In genomic region chr20:44182135-44182765, GRCh38 we compare ENCODE assay signal across 18 cellular contexts. TPM values are rescaled to one million over a fixed set of nuclear protein-coding genes. Genes with fewer than 3 reads are reported as not detected.
DNase-seq lines count a peak whose midpoint lies in the region; ATAC-seq and TF ChIP-seq lines count a peak whose summit lies in the region.
"Had no signal": no experiment of that assay in that cellular context is flagged by ENCODE, and none has a peak within 500 bp of the region (broad histone marks: within the 10 kb centered on the region; RNA-seq: fewer than 3 reads in every experiment).

No MANE protein-coding gene starts in this region.

- H3K14ac ChIP-seq in mesenchymal stem cell (ENCODE audit: low read length in 2 of 2) = no peak overlapping the region

- H2BK5ac ChIP-seq in mesenchymal stem cell (ENCODE audit: low read depth, low read length, poor library complexity, severe bottlenecking) = no peak overlapping the region

- H4K91ac ChIP-seq in mesenchymal stem cell (ENCODE audit: low read length) = no peak overlapping the region

- no peak for ATAC-seq in heart left ventricle
- ATAC-seq in left ventricle myocardium superior = no peak

- 32 to 39% (median 36%) methylated on average over 12 to 13 of the region's 13 CpGs for WGBS in heart left ventricle, 4 donors
- WGBS in esophagus squamous epithelium, 2 donors = 43 to 49% methylated on average over 11 to 12 of the region's 13 CpGs
- 38% methylated on average over 13 of the region's 13 CpGs for WGBS in prostate gland
- WGBS in mesenchymal stem cell = 58% methylated on average over 10 of the region's 13 CpGs

- TF ChIP-seq POLR2A in heart left ventricle (IDR thresholded peaks at IDR 0.05) (no peak), esophagus squamous epithelium (IDR thresholded peaks at IDR 0.05) (no peak), prostate gland (IDR thresholded peaks at IDR 0.05) (no peak), vagina (IDR thresholded peaks at IDR 0.05) (no peak)

- no peak overlapping the region for H2BK12ac ChIP-seq in mesenchymal stem cell (ENCODE audit: low read length in 2 of 2)

- no peak for TF ChIP-seq CTCF in heart left ventricle (IDR thresholded peaks at IDR 0.05)
- no peak for TF ChIP-seq CTCF in esophagus squamous epithelium (IDR thresholded peaks at IDR 0.05)
- TF ChIP-seq CTCF in prostate gland (IDR thresholded peaks at IDR 0.05) = no peak
- TF ChIP-seq CTCF in vagina (IDR thresholded peaks at IDR 0.05) = no peak

- H2AFZ ChIP-seq in mesenchymal stem cell (ENCODE audit: low read depth, low read length) = no peak overlapping the region

- no peak overlapping the region for H2BK120ac ChIP-seq in mesenchymal stem cell (ENCODE audit: low read depth, low read length)

- H3K4ac ChIP-seq in mesenchymal stem cell (ENCODE audit: low read depth in 1 of 2, low read length in 2 of 2) = no peak overlapping the region

- no peak overlapping the region for H3K18ac ChIP-seq in mesenchymal stem cell (ENCODE audit: low read depth in 1 of 2, low read length in 2 of 2)

- H3K27ac ChIP-seq in heart left ventricle = peak overlapping the region; percentile 64 to 97 (median 88)
- H3K27ac ChIP-seq in esophagus squamous epithelium = peak overlapping the region in 3 of 4 donors; percentile 73 to 87 (median 79)
- peak overlapping the region; percentile 18 to 30 for H3K27ac ChIP-seq in prostate gland
- peak overlapping the region; percentile 31 for H3K27ac ChIP-seq in vagina
- H3K27ac ChIP-seq in mesenchymal stem cell (ENCODE audit: low read length, poor library complexity, severe bottlenecking) = no peak overlapping the region
- H3K27ac ChIP-seq: KMS-11, ovary had no signal

- no peak overlapping the region for H2AK5ac ChIP-seq in mesenchymal stem cell (ENCODE audit: low read length, severe bottlenecking)

- intact Hi-C loops in heart left ventricle (cut with DNase I) (loop anchor here in 4 of 10 donors (5.0 kb wide), 2 partner anchors 40 to 45 kb away; no protein-coding TSS in a partner anchor), left ventricle myocardium superior (cut with micrococcal nuclease) (no loop called here), esophagus squamous epithelium (cut with DNase I) (no loop called here), prostate gland (cut with DNase I) (no loop called here), vagina (cut with DNase I) (no loop called here), posterior cingulate gyrus (cut with DNase I) (no loop called here)

- H3K9me3 ChIP-seq in heart left ventricle = no peaks in the 10 kb centered on the region
- H3K9me3 ChIP-seq in esophagus squamous epithelium = no peaks in the 10 kb centered on the region
- no peaks in the 10 kb centered on the region for H3K9me3 ChIP-seq in prostate gland
- no peaks in the 10 kb centered on the region for H3K9me3 ChIP-seq in vagina
- H3K9me3 ChIP-seq in mesenchymal stem cell (ENCODE audit: control insufficient read depth, low read length) = no peaks in the 10 kb centered on the region
- H3K9me3 ChIP-seq: ovary had no signal

- no peak overlapping the region for H3K9ac ChIP-seq in mesenchymal stem cell (ENCODE audit: low read length)
- H3K9ac ChIP-seq: KMS-11 had no signal

- no peak overlapping the region for H2BK15ac ChIP-seq in mesenchymal stem cell (ENCODE audit: low read depth, poor library complexity, severe bottlenecking)

- no peak for DNase-seq in heart left ventricle
- no peak for DNase-seq in left ventricle myocardium superior
- no peak for DNase-seq in esophagus squamous epithelium (lab: John Stamatoyannopoulos, UW)
- no peak for DNase-seq in prostate gland (ENCODE audit: low spot score)
- DNase-seq in vagina (ENCODE audit: extremely low spot score in 2 of 2) = no peak
- no peak for DNase-seq in mesenchymal stem cell
- DNase-seq in NCI-H345 treated with DMSO at 0.1 percent for 48 hours (lab: John Stamatoyannopoulos, UW; ENCODE audit: unreplicated experiment) = no peak
- no peak for DNase-seq in posterior cingulate gyrus
- DNase-seq: activated CD4-positive, CD25-positive, alpha-beta regulatory T cell treated with anti-CD3 and anti-CD28 coated beads, Interleukin-2, amount 50 U/mL, for 72 hours; activated T-cell treated with anti-CD3 and anti-CD28 coated beads, Interleukin-2, amount 50 U/mL, for 24 hours; endodermal cell; H9; NCI-H1048; NCI-H510A treated with DMSO at 0.1 percent for 48 hours; ovary; stimulated activated CD4-positive, alpha-beta T cell treated with anti-CD3 and anti-CD28 coated beads, Interleukin-4, amount 100 ng/mL, for 1 hour; T1000 had no signal

- H3K79me1 ChIP-seq in mesenchymal stem cell (replicated peaks; ENCODE audit: low read length, poor library complexity, severe bottlenecking) = no peaks in the 10 kb centered on the region

- peak overlapping the region in 10 of 12 donors; percentile 8 to 87 (median 68) for H3K4me3 ChIP-seq in heart left ventricle
- peak overlapping the region in 3 of 4 donors; percentile 47 to 51 (median 48) for H3K4me3 ChIP-seq in esophagus squamous epithelium
- H3K4me3 ChIP-seq in prostate gland = no peak overlapping the region
- H3K4me3 ChIP-seq in vagina = peak overlapping the region in 1 of 2 donors; percentile 18
- H3K4me3 ChIP-seq in mesenchymal stem cell (ENCODE audit: insufficient read depth in 1 of 2, low read depth in 1 of 2, low read length in 2 of 2) = no peak overlapping the region

- H3K27me3 ChIP-seq in heart left ventricle = peaks cover 0 to 14% (median 0%) of the 10 kb centered on the region in 9 donors
- H3K27me3 ChIP-seq in esophagus squamous epithelium = peaks cover 0 to 44% (median 0%) of the 10 kb centered on the region in 4 donors
- peaks cover 2% of the 10 kb centered on the region for H3K27me3 ChIP-seq in prostate gland (replicated peaks; ENCODE audit: insufficient read depth)
- H3K27me3 ChIP-seq in vagina = no peaks in the 10 kb centered on the region
- H3K27me3 ChIP-seq in mesenchymal stem cell (ENCODE audit: control insufficient read depth in 1 of 2, insufficient read depth in 1 of 2, low read length in 2 of 2) = peaks cover 0 to 39% of the 10 kb centered on the region in 2 experiments
- H3K27me3 ChIP-seq: ovary had no signal

- H3K4me1 ChIP-seq in heart left ventricle (peaks cover 0 to 45% (median 20%) of the 10 kb centered on the region in 12 donors), esophagus squamous epithelium (peaks cover 7 to 24% (median 11%) of the 10 kb centered on the region in 3 donors), prostate gland (replicated peaks) (peaks cover 4% of the 10 kb centered on the region), vagina (peaks cover 11% of the 10 kb centered on the region), mesenchymal stem cell (ENCODE audit: control insufficient read depth, insufficient read depth, low read depth, low read length) (peaks cover 17% of the 10 kb centered on the region)

- H4K8ac ChIP-seq in mesenchymal stem cell (ENCODE audit: low read length) = no peak overlapping the region

- no peak overlapping the region for H3K23ac ChIP-seq in mesenchymal stem cell (ENCODE audit: low read length in 2 of 2)

- H3K36me3 ChIP-seq in heart left ventricle (peaks cover 0 to 2% (median 0%) of the 10 kb centered on the region in 9 donors), esophagus squamous epithelium (no peaks in the 10 kb centered on the region), prostate gland (no peaks in the 10 kb centered on the region), vagina (no peaks in the 10 kb centered on the region), mesenchymal stem cell (ENCODE audit: control insufficient read depth in 1 of 2, insufficient read depth in 2 of 2, low read depth in 1 of 2, low read length in 2 of 2) (no peaks in the 10 kb centered on the region)
- H3K36me3 ChIP-seq: ovary had no signal

- no peak overlapping the region for H3K4me2 ChIP-seq in mesenchymal stem cell (ENCODE audit: low read length, poor library complexity, severe bottlenecking)
- H3K4me2 ChIP-seq: KMS-11 had no signal

RNA-seq across cellular contexts. Expression of gene JPH2, which starts 4.7 kb away (rescaled TPM):
- 100 to 1,000 TPM in 8 of 9 donors, 10 to 100 TPM in 1; 99.5 to 219 (median 166) TPM for total RNA-seq in heart left ventricle
- polyA plus RNA-seq in heart left ventricle = 100 to 1,000 TPM; 129 to 144 TPM
- total RNA-seq in left ventricle myocardium superior = 182 TPM
- 10 to 100 TPM in 1 of 4 donors, 1 to 10 TPM in 3; 2.4 to 32.0 (median 6.8) TPM for total RNA-seq in esophagus squamous epithelium
- 10 to 100 TPM; 29.1 to 31.1 TPM for total RNA-seq in prostate gland
- 13.8 TPM for total RNA-seq in vagina
- polyA plus RNA-seq in mesenchymal stem cell (2013, experiment 1 of 2) = 1.9 TPM
- polyA plus RNA-seq in mesenchymal stem cell (2013, experiment 2 of 2) = 1.8 TPM

RNA-seq across cellular contexts. Expression of gene OSER1, which starts 28.3 kb away (rescaled TPM):
- total RNA-seq in heart left ventricle (10 to 100 TPM; 20.6 to 39.0 (median 34.1) TPM), left ventricle myocardium superior (35.2 TPM), esophagus squamous epithelium (10 to 100 TPM; 16.1 to 62.2 (median 25.0) TPM), prostate gland (10 to 100 TPM; 31.6 to 42.7 TPM), vagina (28.0 TPM)
- 10 to 100 TPM; 11.9 to 35.6 TPM for polyA plus RNA-seq in heart left ventricle
- 18.7 TPM for polyA plus RNA-seq in mesenchymal stem cell (2013, experiment 1 of 2)
- 19.7 TPM for polyA plus RNA-seq in mesenchymal stem cell (2013, experiment 2 of 2)

Comparison
In these comparisons a context has a peak if more than half of its experiments do, and no peak if none do; other contexts are left out.
1. H3K4me3 ChIP-seq: peak in heart left ventricle (10 of 12) and esophagus squamous epithelium (3 of 4); none in prostate gland (0 of 2) and mesenchymal stem cell (0 of 2).